In the genomic region with DNA sequence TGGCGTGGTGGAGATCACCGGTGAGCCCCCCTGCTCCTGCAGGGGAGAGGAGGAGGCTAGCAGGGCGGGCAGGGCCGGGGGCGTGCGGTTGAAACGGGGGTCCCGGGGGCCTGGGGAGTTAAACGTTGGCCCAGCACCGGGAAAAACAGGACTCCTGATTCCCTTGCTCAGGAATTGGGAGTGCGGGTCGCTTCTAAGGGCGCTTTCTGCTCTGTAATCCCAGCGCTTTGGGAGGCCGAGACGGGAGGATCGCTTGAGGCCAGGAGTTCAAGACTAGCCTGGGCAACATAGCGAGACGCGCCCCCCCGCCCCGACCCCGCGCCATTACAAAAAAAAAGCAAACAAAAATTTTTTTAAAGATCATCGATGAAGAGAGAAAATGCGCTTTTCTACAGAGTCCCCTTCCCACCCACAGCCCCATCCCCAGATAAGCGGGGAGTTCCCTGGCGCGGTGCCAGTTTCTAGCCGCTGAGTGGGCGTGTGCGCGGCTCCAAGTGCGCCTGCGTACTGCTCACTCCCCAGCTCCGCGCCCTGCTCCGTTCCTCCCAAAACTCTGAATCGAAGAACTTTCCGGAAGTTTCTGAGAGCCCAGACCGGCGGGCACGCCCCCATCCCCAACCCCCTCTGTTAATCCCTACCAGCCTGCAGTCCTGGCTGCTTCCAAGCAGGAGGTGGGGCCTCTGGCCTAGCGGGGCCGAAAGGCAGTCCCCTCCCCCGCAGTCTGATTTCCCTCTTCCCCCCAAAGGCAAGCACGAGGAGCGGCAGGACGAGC, we compare ENCODE assay signal across 7 cellular contexts. TPM values are rescaled to one million over a fixed set of nuclear protein-coding genes. Genes with fewer than 3 reads are reported as not detected.
DNase-seq lines count a peak whose midpoint lies in the region; ATAC-seq and TF ChIP-seq lines count a peak whose summit lies in the region.

No MANE protein-coding gene starts in this region.

- POLR2A ChIA-PET in naive thymus-derived CD8-positive, alpha-beta T cell (lab: Charles Lee): interaction anchor here (0.9 to 3.8 kb wide), 5 partner anchors 9 to 137 kb away, joined by 3 to 22 read pairs (median 3); no protein-coding TSS in a partner anchor

- H3K27me3 ChIP-seq in HL-60 (ENCODE audit: insufficient read depth, poor library complexity, severe bottlenecking): peaks cover 14% of the 10 kb centered on the region

- peaks cover 3% of the 10 kb centered on the region for H3K27me3 Mint-ChIP-seq in activated T-helper 2 cell treated with anti-CD3 and anti-CD28 coated beads, Interferon-gamma antibody, Interleukin-2, Interleukin-4, amounts not matched to agents 10 μg/mL and 5 μg/mL and 100 μg/mL, durations not matched to agents 14 hours and 24 hours and 36 hours (ENCODE audit: low read depth)
- no peaks in the 10 kb centered on the region for H3K27me3 Mint-ChIP-seq in naive thymus-derived CD8-positive, alpha-beta T cell
- H3K27me3 Mint-ChIP-seq in stimulated activated memory B cell treated with anti-CD40 and anti-IgM and Interleukin-4, amounts not matched to agents 10 μg/mL and 1 μg/mL and 100 μg/mL, for 72 hours: peaks cover 8% of the 10 kb centered on the region

- H3K36me3 Mint-ChIP-seq in activated T-helper 2 cell treated with anti-CD3 and anti-CD28 coated beads, Interferon-gamma antibody, Interleukin-2, Interleukin-4, amounts not matched to agents 10 μg/mL and 5 μg/mL and 100 μg/mL, durations not matched to agents 14 hours and 24 hours and 36 hours (ENCODE audit: low read depth): peaks cover 12% of the 10 kb centered on the region
- no peaks in the 10 kb centered on the region for H3K36me3 Mint-ChIP-seq in naive thymus-derived CD8-positive, alpha-beta T cell
- no peaks in the 10 kb centered on the region for H3K36me3 Mint-ChIP-seq in stimulated activated memory B cell treated with anti-CD40 and anti-IgM and Interleukin-4, amounts not matched to agents 10 μg/mL and 1 μg/mL and 100 μg/mL, for 72 hours

- in situ Hi-C loops in GM13976 (cut with MboI; ENCODE audit: low sequenced_read_pairs, unreplicated experiment): no loop called here

- peak overlapping the region; percentile 88 for H3K4me3 Mint-ChIP-seq in activated T-helper 2 cell treated with anti-CD3 and anti-CD28 coated beads, Interferon-gamma antibody, Interleukin-2, Interleukin-4, amounts not matched to agents 10 μg/mL and 5 μg/mL and 100 μg/mL, durations not matched to agents 14 hours and 24 hours and 36 hours (ENCODE audit: low read depth)
- peak overlapping the region; percentile 90 to 99 (median 92) for H3K4me3 Mint-ChIP-seq in naive thymus-derived CD8-positive, alpha-beta T cell
- H3K4me3 Mint-ChIP-seq in stimulated activated memory B cell treated with anti-CD40 and anti-IgM and Interleukin-4, amounts not matched to agents 10 μg/mL and 1 μg/mL and 100 μg/mL, for 72 hours: peak overlapping the region; percentile 83

- intact Hi-C loops in activated T-helper 2 cell treated with anti-CD3 and anti-CD28 coated beads, Interferon-gamma antibody, Interleukin-2, Interleukin-4, amounts not matched to agents 10 μg/mL and 5 μg/mL and 100 μg/mL, durations not matched to agents 14 hours and 24 hours and 36 hours (cut with micrococcal nuclease): no loop called here

- peak overlapping the region; percentile 79 for H3K27ac Mint-ChIP-seq in activated T-helper 2 cell treated with anti-CD3 and anti-CD28 coated beads, Interferon-gamma antibody, Interleukin-2, Interleukin-4, amounts not matched to agents 10 μg/mL and 5 μg/mL and 100 μg/mL, durations not matched to agents 14 hours and 24 hours and 36 hours
- H3K27ac Mint-ChIP-seq in naive thymus-derived CD8-positive, alpha-beta T cell: peak overlapping the region; percentile 85 to 95 (median 92)
- H3K27ac Mint-ChIP-seq in stimulated activated memory B cell treated with anti-CD40 and anti-IgM and Interleukin-4, amounts not matched to agents 10 μg/mL and 1 μg/mL and 100 μg/mL, for 72 hours: peak overlapping the region; percentile 84

- H3K4me3 ChIP-seq in HL-60 (replicated peaks; ENCODE audit: insufficient read depth, low read length) (peak overlapping the region; percentile 62), fibroblast of mammary gland (ENCODE audit: control insufficient read depth, low read depth, low read length) (peak overlapping the region; percentile 87)

- peaks cover 16% of the 10 kb centered on the region for H3K4me1 Mint-ChIP-seq in activated T-helper 2 cell treated with anti-CD3 and anti-CD28 coated beads, Interferon-gamma antibody, Interleukin-2, Interleukin-4, amounts not matched to agents 10 μg/mL and 5 μg/mL and 100 μg/mL, durations not matched to agents 14 hours and 24 hours and 36 hours (ENCODE audit: low read depth)
- peaks cover 11 to 23% (median 19%) of the 10 kb centered on the region in 4 donors for H3K4me1 Mint-ChIP-seq in naive thymus-derived CD8-positive, alpha-beta T cell
- peaks cover 15% of the 10 kb centered on the region for H3K4me1 Mint-ChIP-seq in stimulated activated memory B cell treated with anti-CD40 and anti-IgM and Interleukin-4, amounts not matched to agents 10 μg/mL and 1 μg/mL and 100 μg/mL, for 72 hours

- DNase-seq in GM13976 (ENCODE audit: low spot score) (peak; percentile 87), HL-60 (ENCODE audit: low read depth in 1 of 2, low spot score in 1 of 2) (peak; percentile 69 to 73), RPMI8226 (peak; percentile 94), fibroblast of mammary gland (ENCODE audit: low read depth) (peak; percentile 92)
- peak; percentile 67 for DNase-seq in activated T-helper 2 cell treated with anti-CD3 and anti-CD28 coated beads, Interferon-gamma antibody, Interleukin-2, Interleukin-4, amounts not matched to agents 10 μg/mL and 5 μg/mL and 100 μg/mL, durations not matched to agents 14 hours and 24 hours and 36 hours (ENCODE audit: low spot score)
- DNase-seq in naive thymus-derived CD8-positive, alpha-beta T cell: peak; percentile 56 to 85 (median 74)

- no peak overlapping the region for H3K27ac ChIP-seq in HL-60 (replicated peaks)

- no peaks in the 10 kb centered on the region for H3K9me3 Mint-ChIP-seq in activated T-helper 2 cell treated with anti-CD3 and anti-CD28 coated beads, Interferon-gamma antibody, Interleukin-2, Interleukin-4, amounts not matched to agents 10 μg/mL and 5 μg/mL and 100 μg/mL, durations not matched to agents 14 hours and 24 hours and 36 hours
- no peaks in the 10 kb centered on the region for H3K9me3 Mint-ChIP-seq in naive thymus-derived CD8-positive, alpha-beta T cell
- H3K9me3 Mint-ChIP-seq in stimulated activated memory B cell treated with anti-CD40 and anti-IgM and Interleukin-4, amounts not matched to agents 10 μg/mL and 1 μg/mL and 100 μg/mL, for 72 hours: no peaks in the 10 kb centered on the region

- peak; percentile 63 to 66 for ATAC-seq in naive thymus-derived CD8-positive, alpha-beta T cell
- ATAC-seq in stimulated activated memory B cell treated with anti-CD40 and anti-IgM and Interleukin-4, amounts not matched to agents 10 μg/mL and 1 μg/mL and 100 μg/mL, for 72 hours: peak; percentile 60

- no peak for TF ChIP-seq CTCF in GM13976 (IDR thresholded peaks at IDR 0.05; ENCODE audit: borderline replicate concordance, control extremely low read depth, extremely low read depth, insufficient read depth, missing control alignments)
- TF ChIP-seq CTCF in HL-60 (IDR thresholded peaks at IDR 0.05; ENCODE audit: insufficient read depth, low read length): no peak
- no peak for TF ChIP-seq CTCF in fibroblast of mammary gland (conservative IDR thresholded peaks at IDR 0.05; ENCODE audit: control insufficient read depth, insufficient read depth, low read depth, low read length)

RNA-seq across cellular contexts. Expression of a gene that starts 0.8 kb away (rescaled TPM):
- total RNA-seq in activated T-helper 2 cell treated with anti-CD3 and anti-CD28 coated beads, Interferon-gamma antibody, Interleukin-2, Interleukin-4, amounts not matched to agents 10 μg/mL and 5 μg/mL and 100 μg/mL, durations not matched to agents 14 hours and 24 hours and 36 hours: 116 and 131 TPM in 2 replicates
- 10 to 100 TPM; 48.5 to 49.4 TPM for total RNA-seq in naive thymus-derived CD8-positive, alpha-beta T cell
- polyA plus RNA-seq in naive thymus-derived CD8-positive, alpha-beta T cell: 100 to 1,000 TPM in 2 of 3 donors, 10 to 100 TPM in 1; 96.4 to 128 (median 125) TPM

RNA-seq across cellular contexts. Expression of a gene that starts 55.5 kb away (rescaled TPM):
- 184 and 189 TPM in 2 replicates for total RNA-seq in activated T-helper 2 cell treated with anti-CD3 and anti-CD28 coated beads, Interferon-gamma antibody, Interleukin-2, Interleukin-4, amounts not matched to agents 10 μg/mL and 5 μg/mL and 100 μg/mL, durations not matched to agents 14 hours and 24 hours and 36 hours
- total RNA-seq in naive thymus-derived CD8-positive, alpha-beta T cell: 10 to 100 TPM; 36.5 to 38.2 TPM
- polyA plus RNA-seq in naive thymus-derived CD8-positive, alpha-beta T cell: 1 to 10 TPM; 1.4 to 1.9 (median 1.7) TPM
